Comparison of ENCODE assay signal across 1 cellular context in the genomic region with DNA sequence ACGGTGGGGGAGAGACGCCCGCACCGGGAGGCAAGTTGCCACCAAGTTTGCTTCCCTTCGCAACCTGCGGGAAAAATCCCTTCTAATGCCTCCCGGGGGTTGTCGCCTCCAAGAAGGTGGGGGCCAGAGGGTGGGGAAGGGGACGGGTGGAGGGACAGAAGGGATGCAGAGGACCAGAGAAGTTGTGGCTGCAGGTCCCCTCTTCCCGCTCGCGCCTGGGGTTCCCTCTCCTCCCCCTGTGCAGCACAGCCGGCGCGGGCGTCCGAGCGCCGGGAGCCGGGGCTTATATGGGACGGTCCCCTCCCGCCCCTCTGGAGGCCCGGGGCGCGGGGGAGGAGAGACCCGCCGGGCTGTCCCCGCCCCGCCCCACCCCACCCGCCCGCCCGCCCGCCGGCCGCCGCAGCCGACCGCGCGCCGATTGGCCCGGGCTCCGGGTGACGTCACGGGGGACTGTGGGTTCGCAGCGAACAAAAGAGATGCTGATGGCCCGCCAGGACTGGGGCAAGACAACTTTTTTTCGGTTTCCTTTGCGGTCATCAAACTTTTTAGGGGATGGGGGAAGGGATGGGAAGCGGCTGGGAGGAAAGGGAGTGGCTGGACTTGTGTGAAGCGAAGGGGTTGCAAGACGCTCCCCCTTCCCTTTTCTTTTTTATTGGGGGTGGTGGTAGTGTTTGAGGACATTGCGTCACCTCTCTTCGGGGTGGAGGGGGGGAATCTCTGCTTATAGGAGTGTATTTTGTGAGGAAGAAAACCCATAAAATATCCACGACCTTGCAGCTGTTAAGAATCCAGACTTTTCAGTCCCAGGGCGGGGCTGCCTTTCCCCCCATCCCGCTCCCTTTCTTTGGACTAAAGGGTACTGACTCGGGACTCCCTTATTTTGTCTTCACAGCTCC.
TF ChIP-seq lines count a peak whose summit lies in the region.

A gene (minus strand): TSS at position 260 of the 896 bp plus-strand sequence. CDS start 266 bp downstream, outside the sequence.

TF ChIP-seq in HepG2, 621 proteins besides CTCF, POLR2A, EP300 and RAD21 (continued from another document and continues in another):
- TF ChIP-seq, protein P1, sequence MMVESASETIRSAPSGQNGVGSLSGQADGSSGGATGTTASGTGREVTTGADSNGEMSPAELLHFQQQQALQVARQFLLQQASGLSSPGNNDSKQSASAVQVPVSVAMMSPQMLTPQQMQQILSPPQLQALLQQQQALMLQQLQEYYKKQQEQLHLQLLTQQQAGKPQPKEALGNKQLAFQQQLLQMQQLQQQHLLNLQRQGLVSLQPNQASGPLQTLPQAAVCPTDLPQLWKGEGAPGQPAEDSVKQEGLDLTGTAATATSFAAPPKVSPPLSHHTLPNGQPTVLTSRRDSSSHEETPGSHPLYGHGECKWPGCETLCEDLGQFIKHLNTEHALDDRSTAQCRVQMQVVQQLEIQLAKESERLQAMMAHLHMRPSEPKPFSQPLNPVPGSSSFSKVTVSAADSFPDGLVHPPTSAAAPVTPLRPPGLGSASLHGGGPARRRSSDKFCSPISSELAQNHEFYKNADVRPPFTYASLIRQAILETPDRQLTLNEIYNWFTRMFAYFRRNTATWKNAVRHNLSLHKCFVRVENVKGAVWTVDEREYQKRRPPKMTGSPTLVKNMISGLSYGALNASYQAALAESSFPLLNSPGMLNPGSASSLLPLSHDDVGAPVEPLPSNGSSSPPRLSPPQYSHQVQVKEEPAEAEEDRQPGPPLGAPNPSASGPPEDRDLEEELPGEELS (CRISPR knock-in tag; IDR thresholded peaks at IDR 0.05), result peak; percentile 44; the same call in 1 of the 2 replicates
- TF ChIP-seq ZFP82 (CRISPR knock-in tag; IDR thresholded peaks at IDR 0.05; ENCODE audit: borderline replicate concordance) (peak; percentile 99), SP1 (IDR thresholded peaks at IDR 0.05) (no peak), SP1 (CRISPR knock-in tag; IDR thresholded peaks at IDR 0.05) (peak; percentile 55; the same call in 1 of the 2 replicates), SAFB2 (CRISPR knock-in tag; IDR thresholded peaks at IDR 0.05; ENCODE audit: borderline replicate concordance, low read depth) (peak; percentile 41; the same call in 1 of the 2 replicates), JUND (CRISPR knock-in tag; IDR thresholded peaks at IDR 0.05) (no peak), PAF1 (CRISPR knock-in tag; IDR thresholded peaks at IDR 0.05) (no peak), CEBPB (IDR thresholded peaks at IDR 0.05; ENCODE audit: borderline replicate concordance, low read depth, low read length) (peak; percentile 90), RFX5 (IDR thresholded peaks at IDR 0.05; ENCODE audit: low read depth, low read length) (no peak; the same call in 1 of the 2 replicates), MBD4 (IDR thresholded peaks at IDR 0.05; ENCODE audit: borderline replicate concordance, low read length) (no peak), TBX2 (CRISPR knock-in tag; IDR thresholded peaks at IDR 0.05; ENCODE audit: borderline replicate concordance) (peak; percentile 86), ZNF563 (CRISPR knock-in tag; IDR thresholded peaks at IDR 0.05) (peak; percentile 91), ZNF124 (CRISPR knock-in tag; IDR thresholded peaks at IDR 0.05) (peak; percentile 92; the same call in 1 of the 2 replicates), ZNF816 (CRISPR knock-in tag; IDR thresholded peaks at IDR 0.05; ENCODE audit: borderline replicate concordance) (peak; percentile 99), ZNF264 (CRISPR knock-in tag; IDR thresholded peaks at IDR 0.05) (no peak), ZNF737 (CRISPR knock-in tag; IDR thresholded peaks at IDR 0.05; ENCODE audit: borderline replicate concordance) (no peak), ZNF746 (CRISPR knock-in tag; IDR thresholded peaks at IDR 0.05) (peak; percentile 91), ZNF282 (IDR thresholded peaks at IDR 0.05; ENCODE audit: partially characterized antibody) (no peak), XBP1 (CRISPR knock-in tag; IDR thresholded peaks at IDR 0.05) (no peak), MED1 (CRISPR knock-in tag; IDR thresholded peaks at IDR 0.05) (peak; percentile 84), SMAD9 (CRISPR knock-in tag; IDR thresholded peaks at IDR 0.05) (no peak), KLF6 (CRISPR knock-in tag; IDR thresholded peaks at IDR 0.05) (peak; percentile 96), ZSCAN30 (CRISPR knock-in tag; IDR thresholded peaks at IDR 0.05) (no peak), SRSF1 (optimal IDR thresholded peaks at IDR 0.05; ENCODE audit: low read depth, low read length) (no peak), CHD4 (IDR thresholded peaks at IDR 0.05; ENCODE audit: borderline replicate concordance, low read length) (peak; percentile 39; the same call in 1 of the 2 replicates), SPEN (CRISPR knock-in tag; IDR thresholded peaks at IDR 0.05; ENCODE audit: low read depth) (peak; percentile 55; the same call in 1 of the 2 replicates), ZMAT3 (CRISPR knock-in tag; conservative IDR thresholded peaks at IDR 0.05) (peak; percentile 84), MTA3 (CRISPR knock-in tag; IDR thresholded peaks at IDR 0.05) (no peak), HMGA1 (CRISPR knock-in tag; conservative IDR thresholded peaks at IDR 0.05) (no peak), CBX2 (IDR thresholded peaks at IDR 0.05; ENCODE audit: low read depth, low read length) (no peak), CBX2 (CRISPR knock-in tag; IDR thresholded peaks at IDR 0.05; ENCODE audit: low read depth) (no peak; the same call in 1 of the 2 replicates), ETV6 (CRISPR knock-in tag; conservative IDR thresholded peaks at IDR 0.05) (no peak; the same call in 1 of the 2 replicates), YEATS2 (CRISPR knock-in tag; IDR thresholded peaks at IDR 0.05; ENCODE audit: borderline replicate concordance) (peak; percentile 67; the same call in 1 of the 2 replicates), ATRX (CRISPR knock-in tag; IDR thresholded peaks at IDR 0.05; ENCODE audit: borderline replicate concordance) (no peak), HOXA9 (CRISPR knock-in tag; IDR thresholded peaks at IDR 0.05; ENCODE audit: borderline replicate concordance) (0 out of 2 replicates have a peak, but pooled peaks have one; percentile 85), MAFG (CRISPR knock-in tag; IDR thresholded peaks at IDR 0.05) (no peak), GTF2F1 (IDR thresholded peaks at IDR 0.05; ENCODE audit: low read length) (peak; percentile 92), CENPX (CRISPR knock-in tag; IDR thresholded peaks at IDR 0.05) (no peak), ZC3H13 (CRISPR knock-in tag; IDR thresholded peaks at IDR 0.05) (peak; percentile 93), SOX13 (IDR thresholded peaks at IDR 0.05) (peak; percentile 76), SOX13 (CRISPR knock-in tag; conservative IDR thresholded peaks at IDR 0.05 in 1 of 2, IDR thresholded peaks at IDR 0.05 in 1 of 2) (peak; percentile 37 to 73; a peak in 2 of 4 replicates), FOXJ3 (CRISPR knock-in tag; IDR thresholded peaks at IDR 0.05; ENCODE audit: borderline replicate concordance) (0 out of 2 replicates have a peak, but pooled peaks have one; percentile 23), ZNF251 (CRISPR knock-in tag; IDR thresholded peaks at IDR 0.05) (no peak; the same call in 1 of the 2 replicates), ZNF253 (CRISPR knock-in tag; IDR thresholded peaks at IDR 0.05; ENCODE audit: borderline replicate concordance) (peak; percentile 70; the same call in 1 of the 2 replicates), SMAD1 (CRISPR knock-in tag; IDR thresholded peaks at IDR 0.05; ENCODE audit: borderline replicate concordance, low read depth) (peak; percentile 91; the same call in 1 of the 2 replicates), MIER3 (CRISPR knock-in tag; IDR thresholded peaks at IDR 0.05; ENCODE audit: borderline replicate concordance) (peak; percentile 36), NCOA5 (CRISPR knock-in tag; IDR thresholded peaks at IDR 0.05) (no peak), BRD4 (CRISPR knock-in tag; IDR thresholded peaks at IDR 0.05) (peak; percentile 18), CCDC6 (CRISPR knock-in tag; IDR thresholded peaks at IDR 0.05) (peak; percentile 92)
- TF ChIP-seq, protein P2, sequence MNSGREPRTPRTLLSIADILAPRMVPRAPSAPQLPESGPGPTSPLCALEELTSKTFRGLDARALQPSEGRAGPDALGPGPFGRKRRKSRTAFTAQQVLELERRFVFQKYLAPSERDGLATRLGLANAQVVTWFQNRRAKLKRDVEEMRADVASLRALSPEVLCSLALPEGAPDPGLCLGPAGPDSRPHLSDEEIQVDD (CRISPR knock-in tag; IDR thresholded peaks at IDR 0.05; ENCODE audit: borderline replicate concordance), result 0 out of 2 replicates have a peak, but pooled peaks have one; percentile 5
- TF ChIP-seq, protein P3, sequence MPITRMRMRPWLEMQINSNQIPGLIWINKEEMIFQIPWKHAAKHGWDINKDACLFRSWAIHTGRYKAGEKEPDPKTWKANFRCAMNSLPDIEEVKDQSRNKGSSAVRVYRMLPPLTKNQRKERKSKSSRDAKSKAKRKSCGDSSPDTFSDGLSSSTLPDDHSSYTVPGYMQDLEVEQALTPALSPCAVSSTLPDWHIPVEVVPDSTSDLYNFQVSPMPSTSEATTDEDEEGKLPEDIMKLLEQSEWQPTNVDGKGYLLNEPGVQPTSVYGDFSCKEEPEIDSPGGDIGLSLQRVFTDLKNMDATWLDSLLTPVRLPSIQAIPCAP (CRISPR knock-in tag; IDR thresholded peaks at IDR 0.05; ENCODE audit: low read depth), result no peak
- TF ChIP-seq, protein P4, sequence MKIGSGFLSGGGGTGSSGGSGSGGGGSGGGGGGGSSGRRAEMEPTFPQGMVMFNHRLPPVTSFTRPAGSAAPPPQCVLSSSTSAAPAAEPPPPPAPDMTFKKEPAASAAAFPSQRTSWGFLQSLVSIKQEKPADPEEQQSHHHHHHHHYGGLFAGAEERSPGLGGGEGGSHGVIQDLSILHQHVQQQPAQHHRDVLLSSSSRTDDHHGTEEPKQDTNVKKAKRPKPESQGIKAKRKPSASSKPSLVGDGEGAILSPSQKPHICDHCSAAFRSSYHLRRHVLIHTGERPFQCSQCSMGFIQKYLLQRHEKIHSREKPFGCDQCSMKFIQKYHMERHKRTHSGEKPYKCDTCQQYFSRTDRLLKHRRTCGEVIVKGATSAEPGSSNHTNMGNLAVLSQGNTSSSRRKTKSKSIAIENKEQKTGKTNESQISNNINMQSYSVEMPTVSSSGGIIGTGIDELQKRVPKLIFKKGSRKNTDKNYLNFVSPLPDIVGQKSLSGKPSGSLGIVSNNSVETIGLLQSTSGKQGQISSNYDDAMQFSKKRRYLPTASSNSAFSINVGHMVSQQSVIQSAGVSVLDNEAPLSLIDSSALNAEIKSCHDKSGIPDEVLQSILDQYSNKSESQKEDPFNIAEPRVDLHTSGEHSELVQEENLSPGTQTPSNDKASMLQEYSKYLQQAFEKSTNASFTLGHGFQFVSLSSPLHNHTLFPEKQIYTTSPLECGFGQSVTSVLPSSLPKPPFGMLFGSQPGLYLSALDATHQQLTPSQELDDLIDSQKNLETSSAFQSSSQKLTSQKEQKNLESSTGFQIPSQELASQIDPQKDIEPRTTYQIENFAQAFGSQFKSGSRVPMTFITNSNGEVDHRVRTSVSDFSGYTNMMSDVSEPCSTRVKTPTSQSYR (CRISPR knock-in tag; IDR thresholded peaks at IDR 0.05; ENCODE audit: borderline replicate concordance), result peak; percentile 85
- TF ChIP-seq, protein P5, sequence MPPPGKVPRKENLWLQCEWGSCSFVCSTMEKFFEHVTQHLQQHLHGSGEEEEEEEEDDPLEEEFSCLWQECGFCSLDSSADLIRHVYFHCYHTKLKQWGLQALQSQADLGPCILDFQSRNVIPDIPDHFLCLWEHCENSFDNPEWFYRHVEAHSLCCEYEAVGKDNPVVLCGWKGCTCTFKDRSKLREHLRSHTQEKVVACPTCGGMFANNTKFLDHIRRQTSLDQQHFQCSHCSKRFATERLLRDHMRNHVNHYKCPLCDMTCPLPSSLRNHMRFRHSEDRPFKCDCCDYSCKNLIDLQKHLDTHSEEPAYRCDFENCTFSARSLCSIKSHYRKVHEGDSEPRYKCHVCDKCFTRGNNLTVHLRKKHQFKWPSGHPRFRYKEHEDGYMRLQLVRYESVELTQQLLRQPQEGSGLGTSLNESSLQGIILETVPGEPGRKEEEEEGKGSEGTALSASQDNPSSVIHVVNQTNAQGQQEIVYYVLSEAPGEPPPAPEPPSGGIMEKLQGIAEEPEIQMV (CRISPR knock-in tag; IDR thresholded peaks at IDR 0.05; ENCODE audit: low read depth), result no peak
- TF ChIP-seq, protein P6, sequence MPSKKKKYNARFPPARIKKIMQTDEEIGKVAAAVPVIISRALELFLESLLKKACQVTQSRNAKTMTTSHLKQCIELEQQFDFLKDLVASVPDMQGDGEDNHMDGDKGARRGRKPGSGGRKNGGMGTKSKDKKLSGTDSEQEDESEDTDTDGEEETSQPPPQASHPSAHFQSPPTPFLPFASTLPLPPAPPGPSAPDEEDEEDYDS (CRISPR knock-in tag; IDR thresholded peaks at IDR 0.05), result peak; percentile 99
- TF ChIP-seq, protein P7, sequence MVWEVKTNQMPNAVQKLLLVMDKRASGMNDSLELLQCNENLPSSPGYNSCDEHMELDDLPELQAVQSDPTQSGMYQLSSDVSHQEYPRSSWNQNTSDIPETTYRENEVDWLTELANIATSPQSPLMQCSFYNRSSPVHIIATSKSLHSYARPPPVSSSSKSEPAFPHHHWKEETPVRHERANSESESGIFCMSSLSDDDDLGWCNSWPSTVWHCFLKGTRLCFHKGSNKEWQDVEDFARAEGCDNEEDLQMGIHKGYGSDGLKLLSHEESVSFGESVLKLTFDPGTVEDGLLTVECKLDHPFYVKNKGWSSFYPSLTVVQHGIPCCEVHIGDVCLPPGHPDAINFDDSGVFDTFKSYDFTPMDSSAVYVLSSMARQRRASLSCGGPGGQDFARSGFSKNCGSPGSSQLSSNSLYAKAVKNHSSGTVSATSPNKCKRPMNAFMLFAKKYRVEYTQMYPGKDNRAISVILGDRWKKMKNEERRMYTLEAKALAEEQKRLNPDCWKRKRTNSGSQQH (CRISPR knock-in tag; IDR thresholded peaks at IDR 0.05; ENCODE audit: low read depth), result peak; percentile 96
- TF ChIP-seq, protein P8, sequence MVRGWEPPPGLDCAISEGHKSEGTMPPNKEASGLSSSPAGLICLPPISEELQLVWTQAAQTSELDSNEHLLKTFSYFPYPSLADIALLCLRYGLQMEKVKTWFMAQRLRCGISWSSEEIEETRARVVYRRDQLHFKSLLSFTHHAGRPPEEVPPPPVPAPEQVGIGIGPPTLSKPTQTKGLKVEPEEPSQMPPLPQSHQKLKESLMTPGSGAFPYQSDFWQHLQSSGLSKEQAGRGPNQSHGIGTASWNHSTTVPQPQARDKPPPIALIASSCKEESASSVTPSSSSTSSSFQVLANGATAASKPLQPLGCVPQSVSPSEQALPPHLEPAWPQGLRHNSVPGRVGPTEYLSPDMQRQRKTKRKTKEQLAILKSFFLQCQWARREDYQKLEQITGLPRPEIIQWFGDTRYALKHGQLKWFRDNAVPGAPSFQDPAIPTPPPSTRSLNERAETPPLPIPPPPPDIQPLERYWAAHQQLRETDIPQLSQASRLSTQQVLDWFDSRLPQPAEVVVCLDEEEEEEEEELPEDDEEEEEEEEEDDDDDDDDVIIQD (CRISPR knock-in tag; IDR thresholded peaks at IDR 0.05; ENCODE audit: low read depth), result peak; percentile 51
- TF ChIP-seq, protein P9, sequence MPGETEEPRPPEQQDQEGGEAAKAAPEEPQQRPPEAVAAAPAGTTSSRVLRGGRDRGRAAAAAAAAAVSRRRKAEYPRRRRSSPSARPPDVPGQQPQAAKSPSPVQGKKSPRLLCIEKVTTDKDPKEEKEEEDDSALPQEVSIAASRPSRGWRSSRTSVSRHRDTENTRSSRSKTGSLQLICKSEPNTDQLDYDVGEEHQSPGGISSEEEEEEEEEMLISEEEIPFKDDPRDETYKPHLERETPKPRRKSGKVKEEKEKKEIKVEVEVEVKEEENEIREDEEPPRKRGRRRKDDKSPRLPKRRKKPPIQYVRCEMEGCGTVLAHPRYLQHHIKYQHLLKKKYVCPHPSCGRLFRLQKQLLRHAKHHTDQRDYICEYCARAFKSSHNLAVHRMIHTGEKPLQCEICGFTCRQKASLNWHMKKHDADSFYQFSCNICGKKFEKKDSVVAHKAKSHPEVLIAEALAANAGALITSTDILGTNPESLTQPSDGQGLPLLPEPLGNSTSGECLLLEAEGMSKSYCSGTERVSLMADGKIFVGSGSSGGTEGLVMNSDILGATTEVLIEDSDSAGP (CRISPR knock-in tag; IDR thresholded peaks at IDR 0.05; ENCODE audit: borderline replicate concordance), result peak; percentile 86
